Comparison of ENCODE assay signal across 19 cellular contexts in genomic region chr11:114889464-114890065, GRCh38.
A peak's percentile ranks its signal among the peaks of the same experiment; 100 is the strongest.
DNase-seq lines count a peak whose midpoint lies in the region; ATAC-seq and TF ChIP-seq lines count a peak whose summit lies in the region.
"Had no signal": no experiment of that assay in that cellular context is flagged by ENCODE, and none has a peak within 500 bp of the region (broad histone marks: within the 10 kb centered on the region; RNA-seq: fewer than 3 reads in every experiment).

No MANE protein-coding gene starts in this region.

- H3K27me3 Mint-ChIP-seq in WTC11 (ENCODE audit: low read depth): peaks cover 3% of the 10 kb centered on the region; the same call in 1 of the 2 replicates
- H3K27me3 Mint-ChIP-seq: B cell had no signal

- H3K27me3 ChIP-seq in right atrium auricular region (no peaks in the 10 kb centered on the region), left ventricle myocardium inferior (ENCODE audit: low read depth) (no peaks in the 10 kb centered on the region), upper lobe of right lung (no peaks in the 10 kb centered on the region)

- peaks cover 12% of the 10 kb centered on the region for H3K9me3 Mint-ChIP-seq in WTC11

- CTCF ChIA-PET in WTC11 (lab: Charles Lee): interaction anchor here (2.6 to 3.2 kb wide), 2 partner anchors 19 to 115 kb away, joined by 10 to 22 read pairs; no protein-coding TSS in a partner anchor

- peak; percentile 67 for ATAC-seq in Right ventricle myocardium superior (ENCODE audit: poor library complexity)
- ATAC-seq in WTC11: peak; percentile 44
- ATAC-seq in upper lobe of right lung: no peak
- no peak for ATAC-seq in HG02852 (IDR thresholded peaks at IDR 0.05; ENCODE audit: unreplicated experiment)
- ATAC-seq: A549 had no signal

- intact Hi-C loops in Right ventricle myocardium superior (cut with DNase I): no loop called here
- intact Hi-C loops in left ventricle myocardium inferior (cut with micrococcal nuclease): no loop called here
- intact Hi-C loops in upper lobe of right lung (cut with DNase I): no loop called here

- POLR2A ChIA-PET in WTC11 (lab: Charles Lee): interaction anchor here (0.5 kb wide), 1 partner anchor 612 kb away, joined by 4 read pairs; no protein-coding TSS in a partner anchor

- H3K4me3 Mint-ChIP-seq in WTC11: no peak overlapping the region
- H3K4me3 Mint-ChIP-seq: B cell, CD14-positive monocyte had no signal

- TF ChIP-seq CTCF in right atrium auricular region (IDR thresholded peaks at IDR 0.05) (no peak), WTC11 (IDR thresholded peaks at IDR 0.05) (no peak), left ventricle myocardium inferior (IDR thresholded peaks at IDR 0.05; ENCODE audit: borderline replicate concordance) (no peak), upper lobe of right lung (IDR thresholded peaks at IDR 0.05) (no peak)

- peak; percentile 52 for DNase-seq in Right ventricle myocardium superior
- no peak for DNase-seq in right atrium auricular region (ENCODE audit: low spot score)
- DNase-seq in WTC11 (ENCODE audit: low spot score): no peak
- peak; percentile 16 for DNase-seq in left ventricle myocardium inferior
- DNase-seq in retina: peak; percentile 89
- no peak for DNase-seq in upper lobe of right lung
- DNase-seq in NCI-H345 (lab: John Stamatoyannopoulos, UW): no peak
- DNase-seq: KG1; NCI-H1092; NCI-H446 treated with DMSO at 0.1 percent for 48 hours; NCI-H526 treated with DMSO at 0.1 percent for 48 hours; NK-92 treated with Interleukin-12 subunit alpha and Interleukin-12 subunit beta, amount 100 ng/mL, for 24 hours had no signal

- no peak overlapping the region for H3K4me3 ChIP-seq in right atrium auricular region
- H3K4me3 ChIP-seq in left ventricle myocardium inferior: no peak overlapping the region
- H3K4me3 ChIP-seq in upper lobe of right lung: no peak overlapping the region
- H3K4me3 ChIP-seq: A549, HAP-1 had no signal

- peaks cover 18% of the 10 kb centered on the region for H3K4me1 Mint-ChIP-seq in WTC11
- H3K4me1 Mint-ChIP-seq: B cell, CD14-positive monocyte had no signal

- H3K36me3 Mint-ChIP-seq in WTC11: no peaks in the 10 kb centered on the region
- H3K36me3 Mint-ChIP-seq: CD14-positive monocyte had no signal

- H3K4me1 ChIP-seq in right atrium auricular region (peaks cover 0 to 6% of the 10 kb centered on the region in 2 donors), left ventricle myocardium inferior (peaks cover 30% of the 10 kb centered on the region), upper lobe of right lung (no peaks in the 10 kb centered on the region)
- H3K4me1 ChIP-seq: A549, HAP-1 had no signal

- H3K9me3 ChIP-seq in right atrium auricular region (no peaks in the 10 kb centered on the region), left ventricle myocardium inferior (replicated peaks) (no peaks in the 10 kb centered on the region), upper lobe of right lung (no peaks in the 10 kb centered on the region)
- H3K9me3 ChIP-seq: A549, HAP-1 had no signal

- H3K27ac ChIP-seq in right atrium auricular region: peak overlapping the region in 1 of 2 donors; percentile 59
- no peak overlapping the region for H3K27ac ChIP-seq in left ventricle myocardium inferior (replicated peaks)
- H3K27ac ChIP-seq in upper lobe of right lung: no peak overlapping the region
- H3K27ac ChIP-seq: A549, HL-60, RWPE1 had no signal

- H3K36me3 ChIP-seq in right atrium auricular region (no peaks in the 10 kb centered on the region), left ventricle myocardium inferior (no peaks in the 10 kb centered on the region), upper lobe of right lung (no peaks in the 10 kb centered on the region)
- H3K36me3 ChIP-seq: HAP-1 had no signal

- no peak overlapping the region for H3K27ac Mint-ChIP-seq in WTC11
- H3K27ac Mint-ChIP-seq: B cell, CD14-positive monocyte had no signal

TF ChIP-seq in WTC11, 78 proteins besides CTCF, POLR2A, EP300 and RAD21:
- no peak for TF ChIP-seq NR3C1 (CRISPR knock-in tag; conservative IDR thresholded peaks at IDR 0.05; ENCODE audit: low read depth)
- no peak for TF ChIP-seq ZMAT4 (CRISPR knock-in tag; IDR thresholded peaks at IDR 0.05)
- TF ChIP-seq USF1 (CRISPR knock-in tag; IDR thresholded peaks at IDR 0.05): no peak
- no peak for TF ChIP-seq ZBTB21 (CRISPR knock-in tag; IDR thresholded peaks at IDR 0.05; ENCODE audit: borderline replicate concordance)
- no peak for TF ChIP-seq OVOL2 (CRISPR knock-in tag; IDR thresholded peaks at IDR 0.05; ENCODE audit: borderline replicate concordance)
- TF ChIP-seq ARID4B (CRISPR knock-in tag; IDR thresholded peaks at IDR 0.05; ENCODE audit: borderline replicate concordance): no peak
- TF ChIP-seq RELA (CRISPR knock-in tag; IDR thresholded peaks at IDR 0.05; ENCODE audit: borderline replicate concordance): no peak
- no peak for TF ChIP-seq ETV6 (CRISPR knock-in tag; IDR thresholded peaks at IDR 0.05)
- no peak for TF ChIP-seq JUN (CRISPR knock-in tag; IDR thresholded peaks at IDR 0.05)
- no peak for TF ChIP-seq NR1H2 (CRISPR knock-in tag; IDR thresholded peaks at IDR 0.05)
- no peak for TF ChIP-seq NR2C2 (CRISPR knock-in tag; IDR thresholded peaks at IDR 0.05)
- TF ChIP-seq ERG (CRISPR knock-in tag; IDR thresholded peaks at IDR 0.05): no peak
- no peak for TF ChIP-seq ZNF219 (CRISPR knock-in tag; IDR thresholded peaks at IDR 0.05; ENCODE audit: borderline replicate concordance)
- no peak for TF ChIP-seq FOXP1 (CRISPR knock-in tag; IDR thresholded peaks at IDR 0.05; ENCODE audit: borderline replicate concordance)

Comparison
In these comparisons a context has a peak if more than half of its experiments do, and no peak if none do; other contexts are left out.
1. DNase-seq: peak in Right ventricle myocardium superior (single experiment), left ventricle myocardium inferior (single experiment) and retina (single experiment); none in right atrium auricular region (single experiment), WTC11 (single experiment), upper lobe of right lung (single experiment) and NCI-H345 (single experiment).
2. ATAC-seq: peak in Right ventricle myocardium superior (single experiment) and WTC11 (single experiment); none in upper lobe of right lung (single experiment) and HG02852 (single experiment).